ENCODE assay signal across 11 cellular contexts in the genomic region with DNA sequence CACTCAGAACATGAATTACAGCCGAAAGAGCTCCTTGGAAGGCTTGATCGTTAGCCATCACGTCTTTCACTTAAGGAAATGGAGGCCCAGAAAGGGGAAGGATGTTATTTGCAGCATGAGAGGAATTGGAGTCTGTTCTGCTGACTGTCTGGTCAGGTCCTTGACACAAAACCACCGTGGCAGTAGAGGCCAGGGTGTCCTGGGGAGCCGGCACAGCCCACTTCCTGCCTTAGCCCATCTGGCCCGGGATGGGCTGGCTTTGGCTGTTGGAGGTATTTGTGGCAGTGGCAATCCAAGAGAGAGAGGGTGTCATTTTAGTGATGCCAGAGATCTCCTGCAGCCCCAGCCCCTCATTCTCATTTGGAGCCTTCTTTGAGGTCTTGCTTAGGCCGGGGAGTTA. TPM values are rescaled to one million over a fixed set of nuclear protein-coding genes. Genes with fewer than 3 reads are reported as not detected.
DNase-seq lines count a peak whose midpoint lies in the region; ATAC-seq, FAIRE-seq and TF ChIP-seq lines count a peak whose summit lies in the region.
"Had no signal": no experiment of that assay in that cellular context is flagged by ENCODE, and none has a peak within 500 bp of the region (broad histone marks: within the 10 kb centered on the region; RNA-seq: fewer than 3 reads in every experiment).

No MANE protein-coding gene starts in this region.

- DNase-seq in MG63 (peak; percentile 14), GM12878 (ENCODE audit: low read depth, low spot score) (no peak), mucosa of descending colon (no peak)
- DNase-seq: NCI-H774 had no signal

- peaks cover 0 to 21% (median 0%) of the 10 kb centered on the region in 11 experiments; a peak in 7 of 22 replicates for H3K9me3 ChIP-seq in BLaER1 treated with 17β-estradiol and CSF1 and Interleukin-3, amounts not matched to agents 10 nM and 100 nM (replicated peaks in 1 of 11)
- H3K9me3 ChIP-seq in MG63 (peaks cover 8% of the 10 kb centered on the region; the same call in 1 of the 2 replicates), GM12878 (replicated peaks; ENCODE audit: control insufficient read depth, insufficient read depth, low read length) (no peaks in the 10 kb centered on the region), mucosa of descending colon (no peaks in the 10 kb centered on the region)
- H3K9me3 ChIP-seq: breast epithelium had no signal

- SMC1A ChIA-PET in GM12878 (lab: Charles Lee; ENCODE audit: uncharacterized antibody, unreplicated experiment): interaction anchor here (0.7 kb wide), 1 partner anchor 22 kb away, joined by 3 read pairs; no protein-coding TSS in a partner anchor

- peaks cover 45 to 100% (median 95%) of the 10 kb centered on the region in 11 experiments for H3K36me3 ChIP-seq in BLaER1 treated with 17β-estradiol and CSF1 and Interleukin-3, amounts not matched to agents 10 nM and 100 nM
- H3K36me3 ChIP-seq in MG63 (no peaks in the 10 kb centered on the region), GM12878 (ENCODE audit: control insufficient read depth in 2 of 2, insufficient read depth in 2 of 2, low read length in 1 of 2) (peaks cover 9 to 30% of the 10 kb centered on the region in 2 experiments), mucosa of descending colon (ENCODE audit: low read depth) (no peaks in the 10 kb centered on the region)
- H3K36me3 ChIP-seq: breast epithelium had no signal

- intact Hi-C loops in GM12878 (cut with micrococcal nuclease; ENCODE audit: unreplicated experiment) (no loop called here), mucosa of descending colon (cut with DNase I, micrococcal nuclease) (no loop called here)

- no peak for ATAC-seq in GM12878
- peak; percentile 16 for ATAC-seq in mucosa of descending colon
- no peak for ATAC-seq in HG03175 (IDR thresholded peaks at IDR 0.05; ENCODE audit: unreplicated experiment)
- no peak for ATAC-seq in HG02623 (IDR thresholded peaks at IDR 0.05; ENCODE audit: unreplicated experiment)
- ATAC-seq in HG03095 (IDR thresholded peaks at IDR 0.05; ENCODE audit: unreplicated experiment): no peak
- ATAC-seq in HG03097 (IDR thresholded peaks at IDR 0.05; ENCODE audit: low FRiP score, unreplicated experiment): no peak
- ATAC-seq: activated CD4-positive, CD25-positive, alpha-beta regulatory T cell treated with anti-CD3 and anti-CD28 coated beads, Interleukin-2, amount 50 U/mL, for 24 hours had no signal

- RAD21 ChIA-PET in GM12878 (lab: Charles Lee; ENCODE audit: unreplicated experiment): interaction anchor here (1.1 kb wide), 1 partner anchor 54 kb away, joined by 3 read pairs; no protein-coding TSS in a partner anchor

- H3K4me2 ChIP-seq in BLaER1 treated with 17β-estradiol and CSF1 and Interleukin-3, amounts not matched to agents 10 nM and 100 nM: peak overlapping the region in 9 of 11 experiments; percentile 1 to 77 (median 36); a peak in 12 of 22 replicates
- no peak overlapping the region for H3K4me2 ChIP-seq in GM12878 (ENCODE audit: control insufficient read depth, insufficient read depth)

- peaks cover 0 to 84% (median 12%) of the 10 kb centered on the region in 11 experiments; a peak in 13 of 22 replicates for H4K20me1 ChIP-seq in BLaER1 treated with 17β-estradiol and CSF1 and Interleukin-3, amounts not matched to agents 10 nM and 100 nM
- H4K20me1 ChIP-seq in GM12878 (ENCODE audit: control insufficient read depth, insufficient read depth): no peaks in the 10 kb centered on the region

- peak overlapping the region in 9 of 11 experiments; percentile 33 to 82 (median 68); a peak in 16 of 22 replicates for H3K27ac ChIP-seq in BLaER1 treated with 17β-estradiol and CSF1 and Interleukin-3, amounts not matched to agents 10 nM and 100 nM
- H3K27ac ChIP-seq in GM12878 (ENCODE audit: control insufficient read depth, insufficient read depth): peak overlapping the region; percentile 40; the same call in 1 of the 2 replicates

- TF ChIP-seq RAD21 in GM12878 (IDR thresholded peaks at IDR 0.05; ENCODE audit: insufficient read depth, low read depth, low read length): no peak

- TF ChIP-seq POLR2A in GM12878 (IDR thresholded peaks at IDR 0.05; ENCODE audit: low read depth, low read length): no peak

- CTCF ChIA-PET in GM12878 (lab: Yijun Ruan, JAX): no interaction called here

- POLR2A ChIA-PET in GM12878 (lab: Charles Lee): interaction anchor here (1.1 kb wide), 1 partner anchor 14 kb away, joined by 3 read pairs; no protein-coding TSS in a partner anchor

- no peak for FAIRE-seq in GM12878 (lab: Jason Lieb, UNC)

- peak overlapping the region in 4 of 11 experiments; percentile 11 to 64 (median 38); a peak in 6 of 22 replicates for H3K9ac ChIP-seq in BLaER1 treated with 17β-estradiol and CSF1 and Interleukin-3, amounts not matched to agents 10 nM and 100 nM
- H3K9ac ChIP-seq in GM12878 (ENCODE audit: control insufficient read depth, insufficient read depth, low read length): no peak overlapping the region

- peaks cover 34 to 97% (median 59%) of the 10 kb centered on the region in 10 experiments for H3K4me1 ChIP-seq in BLaER1 treated with 17β-estradiol and CSF1 and Interleukin-3, amounts not matched to agents 10 nM and 100 nM
- H3K4me1 ChIP-seq in GM12878 (ENCODE audit: control insufficient read depth, insufficient read depth, low read length): peaks cover 22% of the 10 kb centered on the region
- H3K4me1 ChIP-seq in mucosa of descending colon (ENCODE audit: low read depth): no peaks in the 10 kb centered on the region
- H3K4me1 ChIP-seq: breast epithelium had no signal

- TF ChIP-seq CTCF in GM12878 (IDR thresholded peaks at IDR 0.05 in 2 of 3, conservative IDR thresholded peaks at IDR 0.05 in 1 of 3; ENCODE audit: control insufficient read depth in 2 of 3, extremely low read depth in 1 of 3, insufficient read depth in 1 of 3, low read depth in 3 of 3, low read length in 3 of 3): no peak
- no peak for TF ChIP-seq CTCF in mucosa of descending colon (IDR thresholded peaks at IDR 0.05)

- in situ Hi-C loops in GM12878 (cut with MboI): no loop called here

- H3K79me2 ChIP-seq in GM12878 (ENCODE audit: control insufficient read depth, insufficient read depth, low read length): no peaks in the 10 kb centered on the region

- 56% methylated on average over 7 of the region's 7 CpGs for WGBS in GM12878 (ENCODE audit: insufficient coverage, insufficient replicate concordance, low lambda C conversion rate, missing lambda C conversion rate)

- no TSS peak for BruUV-seq in GM12878 (replicated peaks; lab: Mats Ljungman, UMichigan)

- no peak overlapping the region for H2AFZ ChIP-seq in GM12878 (ENCODE audit: control insufficient read depth, low read depth, low read length)

- H3K27me3 ChIP-seq in BLaER1 treated with 17β-estradiol and CSF1 and Interleukin-3, amounts not matched to agents 10 nM and 100 nM: no peaks in the 10 kb centered on the region
- H3K27me3 ChIP-seq in MG63: no peaks in the 10 kb centered on the region
- no peaks in the 10 kb centered on the region for H3K27me3 ChIP-seq in GM12878 (replicated peaks in 1 of 2; ENCODE audit: control insufficient read depth in 2 of 2, insufficient read depth in 2 of 2, low read length in 1 of 2)
- H3K27me3 ChIP-seq: breast epithelium had no signal

- no peak for TF ChIP-seq EP300 in GM12878 (IDR thresholded peaks at IDR 0.05; ENCODE audit: borderline replicate concordance in 1 of 2, control insufficient read depth in 1 of 2, low read depth in 2 of 2, low read length in 2 of 2)

- H3K4me3 ChIP-seq in BLaER1 treated with 17β-estradiol and CSF1 and Interleukin-3, amounts not matched to agents 10 nM and 100 nM: no peak overlapping the region
- H3K4me3 ChIP-seq in MG63 (no peak overlapping the region), GM12878 (no peak overlapping the region), mucosa of descending colon (no peak overlapping the region)
- H3K4me3 ChIP-seq: breast epithelium had no signal

TF ChIP-seq in GM12878, 131 proteins besides CTCF, POLR2A, EP300 and RAD21 (continues in another document):
- TF ChIP-seq HCFC1 (IDR thresholded peaks at IDR 0.05; ENCODE audit: low read length) (no peak), ZNF274 (IDR thresholded peaks at IDR 0.05; ENCODE audit: insufficient read depth, insufficient read length) (no peak), ZNF622 (IDR thresholded peaks at IDR 0.05) (no peak), KLF5 (IDR thresholded peaks at IDR 0.05; ENCODE audit: partially characterized antibody) (no peak), ZBED1 (IDR thresholded peaks at IDR 0.05; ENCODE audit: borderline replicate concordance) (no peak), KDM1A (IDR thresholded peaks at IDR 0.05; ENCODE audit: borderline replicate concordance) (no peak), BCL11A (IDR thresholded peaks at IDR 0.05; ENCODE audit: low read depth, low read length) (no peak)

RNA-seq across cellular contexts. Expression of gene ST6GAL1, which starts 37.4 kb away (rescaled TPM):
- 5.6 and 9.4 TPM in 2 replicates for total RNA-seq in MG63 (2014; rRNA removed; shearing (Covaris generic); ENCODE audit: low replicate concordance)
- 750 and 754 TPM in 2 replicates for total RNA-seq in GM12878 (2013; cell fraction: nucleolus; rRNA removed)
- total RNA-seq in GM12878 (2014; rRNA removed): 139 and 147 TPM in 2 replicates
- total RNA-seq in GM12878 (2014; rRNA removed; fragmentation: Illumina TruSeq; extraction: Trizol): 158 and 169 TPM in 2 replicates
- total RNA-seq in GM12878 (2021): 207 and 220 TPM in 2 replicates
- polyA plus RNA-seq in GM12878 (2011; ENCODE audit: low read depth): 139 TPM
- polyA plus RNA-seq in GM12878 (2011; rRNA removed): 190 and 214 TPM in 2 replicates
- 169 and 192 TPM in 2 replicates for polyA plus RNA-seq in GM12878 (2011; cell fraction: cytosol; rRNA removed)
- polyA plus RNA-seq in GM12878 (2011; cell fraction: nucleus; rRNA removed): 106 and 131 TPM in 2 replicates
- polyA plus RNA-seq in GM12878 (2012): 141 and 183 TPM in 2 replicates
- polyA plus RNA-seq in GM12878 (2014; fragmentation: Illumina TruSeq; extraction: Trizol): 248 and 268 TPM in 2 replicates
- polyA plus RNA-seq in GM12878 (2014; fragmentation: Nextera tagmentation; extraction: Ambion mirVana): 10 to 100 TPM; 74.2 to 75.0 TPM
- 163 and 174 TPM in 2 replicates for polyA plus RNA-seq in GM12878 (2014; rRNA removed)
- 100 to 1,000 TPM; 133 to 135 TPM for polyA plus RNA-seq in GM12878 (2016; fragmentation: Nextera tagmentation; extraction: Ambion mirVana)
- polyA minus RNA-seq in GM12878 (2011; rRNA and poly(A)+ RNA removed): 310 and 330 TPM in 2 replicates
- polyA minus RNA-seq in GM12878 (2011; cell fraction: cytosol; rRNA and poly(A)+ RNA removed): 80.6 and 80.9 TPM in 2 replicates
- polyA minus RNA-seq in GM12878 (2011; cell fraction: nucleus; rRNA and poly(A)+ RNA removed): 116 and 151 TPM in 2 replicates
- total RNA-seq in mucosa of descending colon: 10 to 100 TPM; 23.5 to 58.9 (median 53.6) TPM
